Comparison of ENCODE assay signal across 2 cellular contexts in the genomic region with DNA sequence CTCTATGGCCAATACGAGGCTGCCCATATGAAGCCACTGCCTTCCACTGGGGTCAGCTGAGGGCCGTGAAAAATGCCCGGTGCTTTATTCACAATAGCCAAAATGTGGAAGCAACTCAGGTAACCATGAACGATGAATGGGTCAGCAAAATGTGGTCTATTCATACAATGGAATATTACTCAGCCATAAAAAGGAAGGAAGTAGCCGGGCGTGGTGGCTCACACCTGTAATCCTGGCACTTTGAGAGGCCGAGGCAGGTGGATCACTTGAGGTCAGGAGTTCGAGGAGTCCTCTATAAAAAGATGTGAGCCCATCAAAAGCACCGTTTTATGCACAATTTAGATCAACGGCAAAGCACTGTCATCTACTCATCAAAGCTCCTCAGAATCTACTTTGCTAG.
TF ChIP-seq lines count a peak whose summit lies in the region.

No MANE protein-coding gene starts in this region.

TF ChIP-seq in HEK293, 187 proteins besides CTCF, POLR2A, EP300 and RAD21:
- TF ChIP-seq ZNF146 (tag by site-specific recombination; IDR thresholded peaks at IDR 0.05): peak; percentile 95
- no peak for TF ChIP-seq ZNF391 (tag by site-specific recombination; IDR thresholded peaks at IDR 0.05; ENCODE audit: borderline replicate concordance, low read depth)
TF ChIP-seq in HEK293: peak in this region for 1.

TF ChIP-seq in K562, 482 proteins besides CTCF, POLR2A, EP300 and RAD21:
- no peak for TF ChIP-seq MTA3 (IDR thresholded peaks at IDR 0.05; ENCODE audit: borderline replicate concordance)
- TF ChIP-seq ZNF146 (CRISPR knock-in tag; IDR thresholded peaks at IDR 0.05; ENCODE audit: unreplicated experiment): peak; percentile 84
